ENCODE assay signal across 1 cellular context in the genomic region with DNA sequence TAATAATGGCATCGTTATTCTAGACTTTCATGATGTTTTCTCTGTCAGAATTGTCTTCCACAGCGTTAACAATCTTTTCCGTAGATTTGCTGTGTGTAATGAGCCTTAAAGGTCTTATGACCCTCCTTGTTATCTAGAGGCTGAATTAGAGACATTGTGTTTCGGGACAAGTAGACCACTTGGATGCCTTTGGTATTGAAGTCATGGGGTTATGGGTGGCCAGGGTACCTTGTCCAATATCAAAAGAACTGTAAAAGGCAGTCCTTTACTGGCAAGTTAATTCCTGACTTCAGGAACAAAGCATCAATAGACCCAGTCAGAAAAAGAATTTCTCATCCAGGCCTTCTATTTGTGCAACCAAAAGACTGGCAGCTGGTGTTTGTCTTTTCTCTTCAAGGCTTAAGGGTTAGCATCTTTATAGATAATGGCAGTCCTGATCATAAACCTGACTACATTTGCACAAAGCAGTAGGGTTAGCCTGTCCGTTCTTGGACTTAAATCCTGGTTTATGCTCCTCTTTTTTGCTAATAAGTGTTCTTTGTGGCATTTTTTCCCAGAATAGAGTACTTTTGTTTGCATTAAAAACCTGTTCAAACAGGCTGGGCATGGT.
TF ChIP-seq lines count a peak whose summit lies in the region.

No MANE protein-coding gene starts in this region.

TF ChIP-seq in HepG2, 621 proteins besides CTCF, POLR2A, EP300 and RAD21:
- TF ChIP-seq RNF2 (conservative IDR thresholded peaks at IDR 0.05; ENCODE audit: low read depth) (no peak), SALL2 (CRISPR knock-in tag; IDR thresholded peaks at IDR 0.05) (no peak), SP5 (CRISPR knock-in tag; IDR thresholded peaks at IDR 0.05; ENCODE audit: borderline replicate concordance, low read depth) (no peak), CBX1 (IDR thresholded peaks at IDR 0.05; ENCODE audit: low read depth) (no peak), KLF12 (CRISPR knock-in tag; IDR thresholded peaks at IDR 0.05; ENCODE audit: borderline replicate concordance) (no peak), PAWR (CRISPR knock-in tag; IDR thresholded peaks at IDR 0.05; ENCODE audit: borderline replicate concordance) (no peak), ZNF577 (CRISPR knock-in tag; IDR thresholded peaks at IDR 0.05; ENCODE audit: borderline replicate concordance, low read depth) (no peak), MYC (CRISPR knock-in tag; IDR thresholded peaks at IDR 0.05; ENCODE audit: borderline replicate concordance) (no peak), MIER3 (CRISPR knock-in tag; IDR thresholded peaks at IDR 0.05; ENCODE audit: borderline replicate concordance) (no peak), ZNF205 (CRISPR knock-in tag; IDR thresholded peaks at IDR 0.05) (no peak), PCBP1 (IDR thresholded peaks at IDR 0.05; ENCODE audit: borderline replicate concordance, low read depth, low read length) (no peak)
- TF ChIP-seq, protein P1, sequence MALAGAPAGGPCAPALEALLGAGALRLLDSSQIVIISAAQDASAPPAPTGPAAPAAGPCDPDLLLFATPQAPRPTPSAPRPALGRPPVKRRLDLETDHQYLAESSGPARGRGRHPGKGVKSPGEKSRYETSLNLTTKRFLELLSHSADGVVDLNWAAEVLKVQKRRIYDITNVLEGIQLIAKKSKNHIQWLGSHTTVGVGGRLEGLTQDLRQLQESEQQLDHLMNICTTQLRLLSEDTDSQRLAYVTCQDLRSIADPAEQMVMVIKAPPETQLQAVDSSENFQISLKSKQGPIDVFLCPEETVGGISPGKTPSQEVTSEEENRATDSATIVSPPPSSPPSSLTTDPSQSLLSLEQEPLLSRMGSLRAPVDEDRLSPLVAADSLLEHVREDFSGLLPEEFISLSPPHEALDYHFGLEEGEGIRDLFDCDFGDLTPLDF (CRISPR knock-in tag; IDR thresholded peaks at IDR 0.05), result no peak
- TF ChIP-seq, protein P2, sequence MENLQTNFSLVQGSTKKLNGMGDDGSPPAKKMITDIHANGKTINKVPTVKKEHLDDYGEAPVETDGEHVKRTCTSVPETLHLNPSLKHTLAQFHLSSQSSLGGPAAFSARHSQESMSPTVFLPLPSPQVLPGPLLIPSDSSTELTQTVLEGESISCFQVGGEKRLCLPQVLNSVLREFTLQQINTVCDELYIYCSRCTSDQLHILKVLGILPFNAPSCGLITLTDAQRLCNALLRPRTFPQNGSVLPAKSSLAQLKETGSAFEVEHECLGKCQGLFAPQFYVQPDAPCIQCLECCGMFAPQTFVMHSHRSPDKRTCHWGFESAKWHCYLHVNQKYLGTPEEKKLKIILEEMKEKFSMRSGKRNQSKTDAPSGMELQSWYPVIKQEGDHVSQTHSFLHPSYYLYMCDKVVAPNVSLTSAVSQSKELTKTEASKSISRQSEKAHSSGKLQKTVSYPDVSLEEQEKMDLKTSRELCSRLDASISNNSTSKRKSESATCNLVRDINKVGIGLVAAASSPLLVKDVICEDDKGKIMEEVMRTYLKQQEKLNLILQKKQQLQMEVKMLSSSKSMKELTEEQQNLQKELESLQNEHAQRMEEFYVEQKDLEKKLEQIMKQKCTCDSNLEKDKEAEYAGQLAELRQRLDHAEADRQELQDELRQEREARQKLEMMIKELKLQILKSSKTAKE (CRISPR knock-in tag; IDR thresholded peaks at IDR 0.05; ENCODE audit: borderline replicate concordance), result no peak
TF ChIP-seq in HepG2: peak in this region for 0.
